Comparison of ENCODE assay signal across 30 cellular contexts in genomic region chr20:37919389-37920040, GRCh38. TPM values are rescaled to one million over a fixed set of nuclear protein-coding genes. Genes with fewer than 3 reads are reported as not detected.
DNase-seq lines count a peak whose midpoint lies in the region; ATAC-seq and TF ChIP-seq lines count a peak whose summit lies in the region.
"Had no signal": no experiment of that assay in that cellular context is flagged by ENCODE, and none has a peak within 500 bp of the region (broad histone marks: within the 10 kb centered on the region; RNA-seq: fewer than 3 reads in every experiment).

No MANE protein-coding gene starts in this region.

- H3K27ac ChIP-seq in HUES48 (ENCODE audit: low read depth, low read length) (peak overlapping the region; percentile 10), OCI-LY3 (ENCODE audit: low read length) (peak overlapping the region; percentile 94), neural progenitor cell (peak overlapping the region; percentile 44)
- H3K27ac ChIP-seq: coronary artery, lower lobe of right lung, pancreas, tibial artery had no signal

- no peak for ATAC-seq in HG03280 (IDR thresholded peaks at IDR 0.05; ENCODE audit: unreplicated experiment)
- ATAC-seq: activated CD4-positive, CD25-positive, alpha-beta regulatory T cell treated with anti-CD3 and anti-CD28 coated beads, Interleukin-2, amount 50 U/mL, for 24 hours; CD8-positive, alpha-beta T cell; effector memory CD8-positive, alpha-beta T cell; heart left ventricle; lower lobe of right lung; mucosa of descending colon; natural killer cell treated with Interleukin-12 subunit alpha and Interleukin-12 subunit beta and Interleukin-15 and Interleukin-18, amount 100 ng/mL, for 72 hours; pancreas had no signal

- no peaks in the 10 kb centered on the region for H3K9me3 Mint-ChIP-seq in neural progenitor cell
- H3K9me3 Mint-ChIP-seq: activated CD4-positive, alpha-beta memory T cell treated with anti-CD3 and anti-CD28 coated beads for 36 hours; activated naive CD4-positive, alpha-beta T cell treated with anti-CD3 and anti-CD28 coated beads for 36 hours; activated T-helper 1 cell treated with anti-CD3 and anti-CD28 coated beads, Interleukin-12 subunit alpha, Interleukin-12 subunit beta, Interleukin-2, Interleukin-4 antibody, amounts not matched to agents 30 ng/mL and 10 ng/mL and 1 ng/mL, durations not matched to agents 14 hours and 24 hours and 36 hours; CD8-positive, alpha-beta T cell; effector memory CD8-positive, alpha-beta T cell; IgD-negative memory B cell; natural killer cell treated with Interleukin-12 subunit alpha and Interleukin-12 subunit beta and Interleukin-15 and Interleukin-18, amount 100 ng/mL, for 72 hours had no signal

- DNase-seq in NCI-H345 (lab: John Stamatoyannopoulos, UW) (peak; percentile 31), NCI-H345 treated with DMSO at 0.1 percent for 48 hours (lab: John Stamatoyannopoulos, UW; ENCODE audit: unreplicated experiment) (no peak), neural progenitor cell (ENCODE audit: low spot score) (peak; percentile 38), mesenteric fat pad (ENCODE audit: low spot score) (no peak), cerebellar nuclear complex (lab: John Stamatoyannopoulos, UW) (no peak)
- DNase-seq: activated CD8-positive, alpha-beta memory T cell treated with anti-CD3 and anti-CD28 coated beads, Interleukin-2, amount 50 U/mL, for 4 hours; amniotic stem cell; CD8-positive, alpha-beta T cell; effector memory CD8-positive, alpha-beta T cell; heart left ventricle; lower lobe of right lung; mucosa of descending colon; NCI-H2081 treated with DMSO at 0.1 percent for 48 hours; NCI-H510A treated with DMSO at 0.1 percent for 48 hours; retina; stimulated activated CD4-positive, alpha-beta T cell treated with anti-CD3 and anti-CD28 coated beads, Interleukin-2, amount 100 ng/mL, for 24 hours; tibial artery had no signal

- H3K79me2 ChIP-seq in OCI-LY3 (ENCODE audit: low read length): peaks cover 14% of the 10 kb centered on the region; the same call in 1 of the 2 replicates
- no peaks in the 10 kb centered on the region for H3K79me2 ChIP-seq in neural progenitor cell (ENCODE audit: low read depth)

- no peaks in the 10 kb centered on the region for H3K36me3 Mint-ChIP-seq in neural progenitor cell
- H3K36me3 Mint-ChIP-seq: activated CD4-positive, alpha-beta memory T cell treated with anti-CD3 and anti-CD28 coated beads for 36 hours; CD8-positive, alpha-beta T cell; IgD-negative memory B cell; natural killer cell treated with Interleukin-12 subunit alpha and Interleukin-12 subunit beta and Interleukin-15 and Interleukin-18, amount 100 ng/mL, for 72 hours had no signal

- H3K36me3 ChIP-seq in HUES48 (ENCODE audit: control insufficient read depth, insufficient read depth, low read length) (no peaks in the 10 kb centered on the region), OCI-LY3 (replicated peaks; ENCODE audit: low read depth, low read length) (no peaks in the 10 kb centered on the region), neural progenitor cell (no peaks in the 10 kb centered on the region)
- H3K36me3 ChIP-seq: heart left ventricle, lower lobe of right lung, pancreas, tibial artery had no signal

- no peak overlapping the region for H3K4me3 ChIP-seq in HUES48 (ENCODE audit: low read depth, low read length)
- no peak overlapping the region; the same call in 1 of the 2 replicates for H3K4me3 ChIP-seq in OCI-LY3 (ENCODE audit: low read length)
- H3K4me3 ChIP-seq in neural progenitor cell: no peak overlapping the region
- H3K4me3 ChIP-seq: coronary artery, heart left ventricle, lower lobe of right lung, mucosa of descending colon, pancreas, smooth muscle cell, tibial artery had no signal

- H2AFZ ChIP-seq in OCI-LY3 (ENCODE audit: low read depth, low read length) (no peak overlapping the region), neural progenitor cell (replicated peaks) (no peak overlapping the region)

- peak overlapping the region; percentile 53 for H3K27ac Mint-ChIP-seq in neural progenitor cell
- H3K27ac Mint-ChIP-seq: activated CD4-positive, alpha-beta memory T cell treated with anti-CD3 and anti-CD28 coated beads for 36 hours; activated naive CD4-positive, alpha-beta T cell treated with anti-CD3 and anti-CD28 coated beads for 36 hours; activated T-helper 1 cell treated with anti-CD3 and anti-CD28 coated beads, Interleukin-12 subunit alpha, Interleukin-12 subunit beta, Interleukin-2, Interleukin-4 antibody, amounts not matched to agents 30 ng/mL and 10 ng/mL and 1 ng/mL, durations not matched to agents 14 hours and 24 hours and 36 hours; B cell; CD8-positive, alpha-beta T cell; effector memory CD8-positive, alpha-beta T cell; IgD-negative memory B cell; natural killer cell treated with Interleukin-12 subunit alpha and Interleukin-12 subunit beta and Interleukin-15 and Interleukin-18, amount 100 ng/mL, for 72 hours had no signal

- H3K9me3 ChIP-seq in HUES48 (ENCODE audit: control insufficient read depth, insufficient read depth, low read length) (no peaks in the 10 kb centered on the region), OCI-LY3 (ENCODE audit: insufficient read depth, low read length) (no peaks in the 10 kb centered on the region), neural progenitor cell (ENCODE audit: low read depth) (no peaks in the 10 kb centered on the region)
- H3K9me3 ChIP-seq: heart left ventricle, lower lobe of right lung, mucosa of descending colon, pancreas, tibial artery had no signal

- H3F3A ChIP-seq in neural progenitor cell (ENCODE audit: low read depth): peaks cover 54% of the 10 kb centered on the region

- peaks cover 48% of the 10 kb centered on the region for H3K4me1 Mint-ChIP-seq in neural progenitor cell

- H3K4me2 ChIP-seq in OCI-LY3 (ENCODE audit: low read length): peak overlapping the region; percentile 91
- peak overlapping the region; percentile 23 for H3K4me2 ChIP-seq in neural progenitor cell
- H3K4me2 ChIP-seq: smooth muscle cell had no signal

- no peak overlapping the region for H3K4me3 Mint-ChIP-seq in neural progenitor cell
- H3K4me3 Mint-ChIP-seq: activated CD4-positive, alpha-beta memory T cell treated with anti-CD3 and anti-CD28 coated beads for 36 hours; activated naive CD4-positive, alpha-beta T cell treated with anti-CD3 and anti-CD28 coated beads for 36 hours; activated T-helper 1 cell treated with anti-CD3 and anti-CD28 coated beads, Interleukin-12 subunit alpha, Interleukin-12 subunit beta, Interleukin-2, Interleukin-4 antibody, amounts not matched to agents 30 ng/mL and 10 ng/mL and 1 ng/mL, durations not matched to agents 14 hours and 24 hours and 36 hours; B cell; CD8-positive, alpha-beta T cell; effector memory CD8-positive, alpha-beta T cell; IgD-negative memory B cell; natural killer cell treated with Interleukin-12 subunit alpha and Interleukin-12 subunit beta and Interleukin-15 and Interleukin-18, amount 100 ng/mL, for 72 hours had no signal

- peaks cover 31% of the 10 kb centered on the region for H3K4me1 ChIP-seq in HUES48 (ENCODE audit: control insufficient read depth, insufficient read depth, low read length)
- peaks cover 66% of the 10 kb centered on the region for H3K4me1 ChIP-seq in OCI-LY3 (ENCODE audit: low read length)
- peaks cover 55% of the 10 kb centered on the region for H3K4me1 ChIP-seq in neural progenitor cell
- H3K4me1 ChIP-seq: pancreas had no signal

- peaks cover 15% of the 10 kb centered on the region for H3K27me3 ChIP-seq in HUES48 (ENCODE audit: control insufficient read depth, insufficient read depth, low read length)
- no peaks in the 10 kb centered on the region for H3K27me3 ChIP-seq in OCI-LY3 (ENCODE audit: low read depth, low read length)
- H3K27me3 ChIP-seq in neural progenitor cell: no peaks in the 10 kb centered on the region
- H3K27me3 ChIP-seq: pancreas had no signal

- no peak for TF ChIP-seq CTCF in OCI-LY3 (IDR thresholded peaks at IDR 0.05; ENCODE audit: low read depth, low read length)
- TF ChIP-seq CTCF in neural progenitor cell (IDR thresholded peaks at IDR 0.05): no peak

- H3K9ac ChIP-seq in HUES48 (ENCODE audit: low read depth, low read length) (no peak overlapping the region), OCI-LY3 (ENCODE audit: low read length) (peak overlapping the region; percentile 89; the same call in 1 of the 2 replicates), neural progenitor cell (no peak overlapping the region)

- H3K27me3 Mint-ChIP-seq in neural progenitor cell (ENCODE audit: insufficient read depth, low read depth): peaks cover 6% of the 10 kb centered on the region

- H4K20me1 ChIP-seq in OCI-LY3 (ENCODE audit: insufficient read depth, low read length) (no peaks in the 10 kb centered on the region), neural progenitor cell (ENCODE audit: low read depth) (no peaks in the 10 kb centered on the region)

RNA-seq across cellular contexts. Expression of gene VSTM2L, which starts 16.6 kb away (rescaled TPM):
- total RNA-seq in neural progenitor cell (ENCODE audit: low replicate concordance) (2.9 and 13.8 TPM in 2 replicates), mesenteric fat pad (0.93 TPM)
- total RNA-seq: activated CD4-positive, alpha-beta memory T cell treated with anti-CD3 and anti-CD28 coated beads for 36 hours; activated naive CD4-positive, alpha-beta T cell treated with anti-CD3 and anti-CD28 coated beads for 36 hours; B cell; CD8-positive, alpha-beta T cell had no signal

Comparison
In these comparisons a context has a peak if more than half of its experiments do, and no peak if none do; other contexts are left out.
1. DNase-seq: peak in NCI-H345 (single experiment) and neural progenitor cell (single experiment); none in NCI-H345 treated with DMSO at 0.1 percent for 48 hours (single experiment), mesenteric fat pad (single experiment) and cerebellar nuclear complex (0 of 2).
2. H3K27ac ChIP-seq: peak in every context shown above with its lines; median percentile 94 in OCI-LY3; 44 in neural progenitor cell; 10 in HUES48.